In genomic region chr12:78240827-78241226, GRCh38 we compare ENCODE assay signal across 19 cellular contexts.
DNase-seq lines count a peak whose midpoint lies in the region; TF ChIP-seq lines count a peak whose summit lies in the region.
"Had no signal": no experiment of that assay in that cellular context is flagged by ENCODE, and none has a peak within 500 bp of the region (broad histone marks: within the 10 kb centered on the region; RNA-seq: fewer than 3 reads in every experiment).

No MANE protein-coding gene starts in this region.

- H3K4me3 Mint-ChIP-seq in endodermal cell, result no peak overlapping the region
- H3K4me3 Mint-ChIP-seq: CD4-positive, alpha-beta T cell; T-cell had no signal

- no peaks in the 10 kb centered on the region for H3K9me3 Mint-ChIP-seq in endodermal cell
- H3K9me3 Mint-ChIP-seq: CD4-positive, alpha-beta T cell had no signal

- TF ChIP-seq CTCF in endodermal cell (conservative IDR thresholded peaks at IDR 0.05), result no peak

- H3K36me3 Mint-ChIP-seq in endodermal cell (ENCODE audit: low read depth), result no peaks in the 10 kb centered on the region
- H3K36me3 Mint-ChIP-seq: T-cell had no signal

- peak overlapping the region; percentile 6 for H3K27ac Mint-ChIP-seq in endodermal cell
- H3K27ac Mint-ChIP-seq: CD4-positive, alpha-beta T cell; T-cell had no signal

- no peak overlapping the region for H3K9ac ChIP-seq in endodermal cell (ENCODE audit: extremely low read depth, low read length, poor library complexity, severe bottlenecking)

- no peaks in the 10 kb centered on the region for H3K27me3 Mint-ChIP-seq in endodermal cell (ENCODE audit: insufficient read depth)
- H3K27me3 Mint-ChIP-seq: CD4-positive, alpha-beta T cell; T-cell had no signal

- WGBS in endodermal cell (ENCODE audit: insufficient coverage in 1 of 2, insufficient read length in 1 of 2), 2 experiments, result 56% methylated on average over 1 of the region's 1 CpG; no CpG with 5 or more reads in 1 of the 2 experiments

- peaks cover 49% of the 10 kb centered on the region for H3K4me1 Mint-ChIP-seq in endodermal cell
- H3K4me1 Mint-ChIP-seq: T-cell had no signal

- H3K27me3 ChIP-seq in endodermal cell (ENCODE audit: control insufficient read depth, insufficient read depth, low read length, poor library complexity, severe bottlenecking), result no peaks in the 10 kb centered on the region
- H3K27me3 ChIP-seq: MG63 had no signal

- no peak overlapping the region for H3K4me3 ChIP-seq in endodermal cell (ENCODE audit: low read length)
- H3K4me3 ChIP-seq: MG63 had no signal

- H3K9me3 ChIP-seq in endodermal cell (ENCODE audit: control insufficient read depth, low read length), result no peaks in the 10 kb centered on the region
- H3K9me3 ChIP-seq: Caco-2, MG63 had no signal

- H3K27ac ChIP-seq in endodermal cell (ENCODE audit: low read depth, low read length), result no peak overlapping the region

- peaks cover 6% of the 10 kb centered on the region for H3K4me1 ChIP-seq in endodermal cell (ENCODE audit: control insufficient read depth, insufficient read depth, low read length)
- H3K4me1 ChIP-seq: Caco-2 had no signal

- DNase-seq in NCI-H510A treated with DMSO at 0.1 percent for 48 hours (lab: John Stamatoyannopoulos, UW) (peak; percentile 56), NCI-H510A (lab: John Stamatoyannopoulos, UW) (no peak), NCI-H345 treated with DMSO at 0.1 percent for 48 hours (lab: John Stamatoyannopoulos, UW; ENCODE audit: unreplicated experiment) (peak; percentile 80), endodermal cell (no peak), HuH-7.5 (ENCODE audit: low spot score) (no peak), glomerular visceral epithelial cell (ENCODE audit: extremely low spot score) (no peak), KG1 (lab: John Stamatoyannopoulos, UW) (no peak)
- DNase-seq: CD4-positive, alpha-beta T cell; EL; HCEC 1CT; IMR-90; Karpas-422; MG63; NCI-H1048; NCI-H226; NCI-H748 treated with DMSO at 0.1 percent for 48 hours; OCI-M1; T-cell had no signal

- no peaks in the 10 kb centered on the region for H3K36me3 ChIP-seq in endodermal cell (ENCODE audit: control insufficient read depth, insufficient read depth, low read length)
- H3K36me3 ChIP-seq: MG63 had no signal

Comparison
In these comparisons a context has a peak if more than half of its experiments do, and no peak if none do; other contexts are left out.
1. DNase-seq: peak in NCI-H510A treated with DMSO at 0.1 percent for 48 hours (single experiment) and NCI-H345 treated with DMSO at 0.1 percent for 48 hours (single experiment); none in NCI-H510A (single experiment), endodermal cell (single experiment), HuH-7.5 (single experiment), glomerular visceral epithelial cell (single experiment) and KG1 (single experiment).